Comparison of ENCODE assay signal across 21 cellular contexts in the genomic region with DNA sequence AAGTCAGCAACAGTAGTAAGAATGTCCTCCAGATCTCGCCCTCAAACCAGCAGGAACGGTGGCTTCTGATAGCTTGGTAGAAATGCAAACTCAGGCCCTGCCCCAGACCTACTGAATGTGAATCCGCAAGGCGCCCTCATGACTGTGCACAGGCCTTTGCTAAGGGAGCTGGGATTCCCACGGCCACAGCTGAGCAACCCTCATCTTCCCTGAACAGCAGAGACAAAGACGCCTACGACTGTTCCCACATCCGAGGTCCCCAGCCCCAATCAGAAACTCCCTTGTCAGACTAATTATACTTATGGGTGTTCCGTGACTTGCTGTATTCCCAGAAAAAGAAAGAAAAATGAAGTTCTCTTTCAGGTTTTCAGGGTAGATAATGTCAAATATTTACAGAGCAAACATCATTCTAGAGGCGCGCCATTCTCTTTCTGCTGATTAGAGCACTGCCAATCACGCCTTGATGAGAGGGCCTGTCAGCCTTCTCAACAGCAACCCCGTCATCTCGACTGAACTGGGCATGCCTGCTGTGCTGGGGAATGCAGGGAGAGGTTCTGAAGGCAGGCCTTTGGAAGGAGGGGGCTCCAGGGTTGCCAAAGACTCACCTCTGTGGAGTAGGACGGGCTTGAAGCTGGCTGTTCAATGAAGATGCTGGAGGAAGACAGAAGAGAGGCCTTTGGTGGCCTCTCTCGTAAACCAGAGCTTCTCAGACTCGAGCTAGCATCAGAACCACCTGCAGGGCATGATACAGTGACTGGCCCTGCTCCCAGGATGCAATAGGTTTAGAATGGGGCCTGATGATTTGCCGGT.
DNase-seq lines count a peak whose midpoint lies in the region; ATAC-seq and TF ChIP-seq lines count a peak whose summit lies in the region.
"Had no signal": no experiment of that assay in that cellular context is flagged by ENCODE, and none has a peak within 500 bp of the region (broad histone marks: within the 10 kb centered on the region; RNA-seq: fewer than 3 reads in every experiment).

No MANE protein-coding gene starts in this region.

- TF ChIP-seq CTCF in lower lobe of right lung (IDR thresholded peaks at IDR 0.05): no peak
- no peak for TF ChIP-seq CTCF in type B pancreatic cell (conservative IDR thresholded peaks at IDR 0.05)
- no peak for TF ChIP-seq CTCF in HFFc6 (IDR thresholded peaks at IDR 0.05)

- peak overlapping the region; percentile 81 for H3K27ac Mint-ChIP-seq in type B pancreatic cell
- H3K27ac Mint-ChIP-seq in HFFc6: no peak overlapping the region
- H3K27ac Mint-ChIP-seq in immature natural killer cell: no peak overlapping the region
- H3K27ac Mint-ChIP-seq: activated naive CD8-positive, alpha-beta T cell treated with anti-CD3 and anti-CD28 coated beads, Interleukin-2, amount 10 ng/mL, durations not matched to agents 7 days and 5 days; activated T-helper 17 cell treated with anti-CD3 and anti-CD28 coated beads, Interleukin-2, amount 50 U/mL, for 72 hours; IgD-negative memory B cell had no signal

- intact Hi-C loops in lower lobe of right lung (cut with DNase I): no loop called here

- H3K9me3 Mint-ChIP-seq in type B pancreatic cell (peaks cover 7% of the 10 kb centered on the region), HFFc6 (no peaks in the 10 kb centered on the region), immature natural killer cell (peaks cover 0 to 4% (median 0%) of the 10 kb centered on the region in 6 donors)
- H3K9me3 Mint-ChIP-seq: activated naive CD8-positive, alpha-beta T cell treated with anti-CD3 and anti-CD28 coated beads, Interleukin-2, amount 10 ng/mL, durations not matched to agents 7 days and 5 days; activated T-helper 17 cell treated with anti-CD3 and anti-CD28 coated beads, Interleukin-2, amount 50 U/mL, for 72 hours; IgD-negative memory B cell had no signal

- H3K9me3 ChIP-seq in lower lobe of right lung: no peaks in the 10 kb centered on the region

- H3K27me3 Mint-ChIP-seq in type B pancreatic cell (no peaks in the 10 kb centered on the region), HFFc6 (ENCODE audit: insufficient read depth) (peaks cover 9% of the 10 kb centered on the region), immature natural killer cell (ENCODE audit: low read depth in 3 of 3) (peaks cover 0 to 5% (median 3%) of the 10 kb centered on the region in 3 donors)
- H3K27me3 Mint-ChIP-seq: activated naive CD8-positive, alpha-beta T cell treated with anti-CD3 and anti-CD28 coated beads, Interleukin-2, amount 10 ng/mL, durations not matched to agents 7 days and 5 days; activated T-helper 17 cell treated with anti-CD3 and anti-CD28 coated beads, Interleukin-2, amount 50 U/mL, for 72 hours; brain; IgD-negative memory B cell had no signal

- H3K4me1 Mint-ChIP-seq in type B pancreatic cell (ENCODE audit: unreplicated experiment): peaks cover 13% of the 10 kb centered on the region
- H3K4me1 Mint-ChIP-seq in HFFc6 (ENCODE audit: low read depth): peaks cover 8% of the 10 kb centered on the region; the same call in 1 of the 2 replicates
- H3K4me1 Mint-ChIP-seq in immature natural killer cell: no peaks in the 10 kb centered on the region
- H3K4me1 Mint-ChIP-seq: activated naive CD8-positive, alpha-beta T cell treated with anti-CD3 and anti-CD28 coated beads, Interleukin-2, amount 10 ng/mL, durations not matched to agents 7 days and 5 days; activated T-helper 17 cell treated with anti-CD3 and anti-CD28 coated beads, Interleukin-2, amount 50 U/mL, for 72 hours; IgD-negative memory B cell had no signal

- no peaks in the 10 kb centered on the region for H3K27me3 ChIP-seq in lower lobe of right lung (ENCODE audit: low read depth)
- H3K27me3 ChIP-seq: BLaER1 treated with 17β-estradiol and CSF1 and Interleukin-3, amounts not matched to agents 10 nM and 100 nM had no signal

- peak; percentile 35 for DNase-seq in activated CD8-positive, alpha-beta memory T cell treated with anti-CD3 and anti-CD28 coated beads, Interleukin-2, amount 50 U/mL, for 48 hours
- no peak for DNase-seq in activated CD8-positive, alpha-beta memory T cell treated with anti-CD3 and anti-CD28 coated beads for 24 hours
- DNase-seq in SHP77 treated with DMSO at 0.1 percent for 48 hours (lab: John Stamatoyannopoulos, UW): peak; percentile 33
- no peak for DNase-seq in lower lobe of right lung
- no peak for DNase-seq in type B pancreatic cell (ENCODE audit: extremely low spot score, unreplicated experiment)
- DNase-seq in HFFc6: no peak
- DNase-seq in NCI-H446 treated with DMSO at 0.1 percent for 48 hours (lab: John Stamatoyannopoulos, UW): no peak
- DNase-seq in immature natural killer cell: no peak
- DNase-seq: activated naive CD8-positive, alpha-beta T cell treated with anti-CD3 and anti-CD28 coated beads, Interleukin-2, amount 10 ng/mL, durations not matched to agents 7 days and 5 days; Calu3; cortex of kidney; glutamatergic neuron; NCI-H187 treated with DMSO at 0.1 percent for 48 hours; NCI-H345; retina; stimulated activated CD8-positive, alpha-beta memory T cell treated with anti-CD3 and anti-CD28 coated beads, Interleukin-4, amount 100 ng/mL, for 48 hours; SW 1271 had no signal

- no peaks in the 10 kb centered on the region for H3K36me3 ChIP-seq in lower lobe of right lung
- H3K36me3 ChIP-seq: BLaER1 treated with 17β-estradiol and CSF1 and Interleukin-3, amounts not matched to agents 10 nM and 100 nM had no signal

- H3K36me3 Mint-ChIP-seq in type B pancreatic cell (no peaks in the 10 kb centered on the region), HFFc6 (ENCODE audit: low read depth) (no peaks in the 10 kb centered on the region), immature natural killer cell (no peaks in the 10 kb centered on the region)
- H3K36me3 Mint-ChIP-seq: activated naive CD8-positive, alpha-beta T cell treated with anti-CD3 and anti-CD28 coated beads, Interleukin-2, amount 10 ng/mL, durations not matched to agents 7 days and 5 days; brain had no signal

- ATAC-seq in lower lobe of right lung: peak; percentile 23 to 35
- ATAC-seq: activated T-helper 17 cell treated with anti-CD3 and anti-CD28 coated beads, Interleukin-2, amount 50 U/mL, for 72 hours had no signal

- H3K4me1 ChIP-seq in lower lobe of right lung: no peaks in the 10 kb centered on the region
- H3K4me1 ChIP-seq: BLaER1 treated with 17β-estradiol and CSF1 and Interleukin-3, amounts not matched to agents 10 nM and 100 nM had no signal

- H3K4me3 Mint-ChIP-seq in type B pancreatic cell (no peak overlapping the region), HFFc6 (no peak overlapping the region), immature natural killer cell (no peak overlapping the region)
- H3K4me3 Mint-ChIP-seq: activated naive CD8-positive, alpha-beta T cell treated with anti-CD3 and anti-CD28 coated beads, Interleukin-2, amount 10 ng/mL, durations not matched to agents 7 days and 5 days; activated T-helper 17 cell treated with anti-CD3 and anti-CD28 coated beads, Interleukin-2, amount 50 U/mL, for 72 hours; brain; IgD-negative memory B cell had no signal

- no peak overlapping the region for H3K27ac ChIP-seq in lower lobe of right lung
- H3K27ac ChIP-seq: BLaER1 treated with 17β-estradiol and CSF1 and Interleukin-3, amounts not matched to agents 10 nM and 100 nM had no signal

- no peak overlapping the region for H3K4me3 ChIP-seq in lower lobe of right lung
- H3K4me3 ChIP-seq: BLaER1 treated with 17β-estradiol and CSF1 and Interleukin-3, amounts not matched to agents 10 nM and 100 nM had no signal

Comparison
In these comparisons a context has a peak if more than half of its experiments do, and no peak if none do; other contexts are left out.
1. DNase-seq: peak in activated CD8-positive, alpha-beta memory T cell treated with anti-CD3 and anti-CD28 coated beads, Interleukin-2, amount 50 U/mL, for 48 hours (single experiment) and SHP77 treated with DMSO at 0.1 percent for 48 hours (single experiment); none in activated CD8-positive, alpha-beta memory T cell treated with anti-CD3 and anti-CD28 coated beads for 24 hours (single experiment), lower lobe of right lung (single experiment), type B pancreatic cell (single experiment), HFFc6 (single experiment), NCI-H446 treated with DMSO at 0.1 percent for 48 hours (single experiment) and immature natural killer cell (0 of 3).